In the genomic region with DNA sequence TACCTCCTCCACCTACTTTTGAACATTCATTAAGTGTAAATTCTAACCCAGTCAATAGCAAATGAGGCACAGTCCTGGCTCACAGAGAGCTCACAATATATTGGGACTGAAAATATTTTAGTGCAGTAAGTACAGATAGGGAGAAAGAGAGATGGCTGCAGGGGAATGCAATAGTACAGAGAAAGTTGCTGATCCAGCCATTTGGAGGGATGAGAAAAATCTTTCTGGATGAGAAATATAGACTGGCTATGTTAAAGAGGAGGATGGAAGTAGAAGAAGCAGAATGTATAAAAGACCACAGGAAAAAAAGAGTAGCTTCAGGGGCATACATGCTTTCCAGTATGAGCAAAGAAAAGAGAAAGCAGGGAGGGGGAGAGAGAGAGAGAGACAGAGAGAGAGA, we compare ENCODE assay signal across 39 cellular contexts. TPM values are rescaled to one million over a fixed set of nuclear protein-coding genes. Genes with fewer than 3 reads are reported as not detected.
"Had no signal": no experiment of that assay in that cellular context is flagged by ENCODE, and none has a peak within 500 bp of the region (broad histone marks: within the 10 kb centered on the region; RNA-seq: fewer than 3 reads in every experiment).

No MANE protein-coding gene starts in this region.

- H3K4me1 ChIP-seq: adrenal gland, ascending aorta, body of pancreas, breast epithelium had no signal

- FAIRE-seq: astrocyte, bronchial epithelial cell had no signal

- H3K27me3 ChIP-seq: adrenal gland, ascending aorta, body of pancreas, breast epithelium, cardiac muscle cell had no signal

- H3K36me3 ChIP-seq: adrenal gland, ascending aorta, breast epithelium, cardiac muscle cell had no signal

- H3K9me3 ChIP-seq: adrenal gland, ascending aorta, body of pancreas, breast epithelium had no signal

- H3K4me3 ChIP-seq: adrenal gland, ascending aorta, body of pancreas, breast epithelium, cardiac muscle cell had no signal

- H3K27ac ChIP-seq: adrenal gland, ascending aorta, body of pancreas, breast epithelium, cardiac muscle cell had no signal

- ATAC-seq: activated naive CD4-positive, alpha-beta T cell treated with anti-CD3 and anti-CD28 coated beads, Interleukin-2, amount 50 U/mL, for 72 hours; activated naive CD8-positive, alpha-beta T cell treated with anti-CD3 and anti-CD28 coated beads, Interleukin-2, amount 50 U/mL, for 24 hours; activated T-cell treated with anti-CD3 and anti-CD28 coated beads, Interleukin-2, amount 50 U/mL, for 4 hours; activated T-cell treated with anti-CD3 and anti-CD28 coated beads, Interleukin-2, amount 50 U/mL, for 72 hours; activated T-helper 17 cell treated with anti-CD3 and anti-CD28 coated beads, Interleukin-2, amount 50 U/mL, for 72 hours; body of pancreas had no signal

- DNase-seq: activated effector memory CD4-positive, alpha-beta T cell treated with anti-CD3 and anti-CD28 coated beads, Interleukin-2, amount 50 U/mL, for 16 hours; activated effector memory CD4-positive, alpha-beta T cell treated with Interleukin-2 at 50 U/mL for 16 hours; activated gamma-delta T cell; activated gamma-delta T cell treated with Interleukin-2 at 50 U/mL for 16 hours; activated naive CD4-positive, alpha-beta T cell; activated naive CD4-positive, alpha-beta T cell treated with anti-CD3 and anti-CD28 coated beads for 36 hours; activated naive CD4-positive, alpha-beta T cell treated with anti-CD3 and anti-CD28 coated beads, Interleukin-2, amount 10 ng/mL, durations not matched to agents 7 days and 5 days; activated naive CD4-positive, alpha-beta T cell treated with anti-CD3 and anti-CD28 coated beads, Interleukin-2, amount 50 U/mL, for 16 hours; activated naive CD4-positive, alpha-beta T cell treated with Interleukin-2 at 50 U/mL for 16 hours; activated naive CD8-positive, alpha-beta T cell treated with anti-CD3 and anti-CD28 coated beads for 36 hours; activated naive CD8-positive, alpha-beta T cell treated with anti-CD3 and anti-CD28 coated beads, Interleukin-2, amount 10 ng/mL, durations not matched to agents 7 days and 5 days; activated naive CD8-positive, alpha-beta T cell treated with anti-CD3 and anti-CD28 coated beads, Interleukin-2, amount 50 U/mL, for 24 hours; activated T-cell treated with anti-CD3 and anti-CD28 coated beads, Interleukin-2, amount 50 U/mL, for 1 hour; activated T-cell treated with anti-CD3 and anti-CD28 coated beads, Interleukin-2, amount 50 U/mL, for 24 hours; activated T-cell treated with anti-CD3 and anti-CD28 coated beads, Interleukin-2, amount 50 U/mL, for 4 hours; activated T-cell treated with anti-CD3 and anti-CD28 coated beads, Interleukin-2, amount 50 U/mL, for 48 hours; activated T-cell treated with anti-CD3 and anti-CD28 coated beads, Interleukin-2, amount 50 U/mL, for 72 hours; adrenal gland; amniotic stem cell; amygdala; anterior cingulate cortex; aorta; body of pancreas; caudate nucleus; central memory CD4-positive, alpha-beta T cell; cerebellar nuclear complex had no signal

RNA-seq across cellular contexts. Expression of gene OR52B6, which starts 3.6 kb away (rescaled TPM):
- total RNA-seq: activated naive CD4-positive, alpha-beta T cell treated with anti-CD3 and anti-CD28 coated beads for 36 hours; activated naive CD4-positive, alpha-beta T cell treated with anti-CD3 and anti-CD28 coated beads, Interleukin-2, amount 50 U/mL, for 72 hours; activated naive CD8-positive, alpha-beta T cell treated with anti-CD3 and anti-CD28 coated beads for 36 hours; activated naive CD8-positive, alpha-beta T cell treated with anti-CD3 and anti-CD28 coated beads, Interleukin-2, amount 10 ng/mL, durations not matched to agents 7 days and 5 days; activated T-cell treated with anti-CD3 and anti-CD28 coated beads, Interleukin-2, amount 50 U/mL, for 4 hours; activated T-cell treated with anti-CD3 and anti-CD28 coated beads, Interleukin-2, amount 50 U/mL, for 72 hours; activated T-helper 1 cell treated with anti-CD3 and anti-CD28 coated beads, Interleukin-12 subunit alpha, Interleukin-12 subunit beta, Interleukin-2, Interleukin-4 antibody, amounts not matched to agents 30 ng/mL and 10 ng/mL and 1 ng/mL, durations not matched to agents 14 hours and 24 hours and 36 hours; activated T-helper 17 cell treated with anti-CD3 and anti-CD28 coated beads, Interleukin-2, amount 50 U/mL, for 72 hours; activated T-helper 2 cell treated with anti-CD3 and anti-CD28 coated beads, Interferon-gamma antibody, Interleukin-2, Interleukin-4, amounts not matched to agents 10 μg/mL and 5 μg/mL and 100 μg/mL, durations not matched to agents 14 hours and 24 hours and 36 hours; adrenal gland; aorta; ascending aorta; astrocyte; body of pancreas; breast epithelium; bronchial epithelial cell; cardiac muscle cell; cardiac septum; cerebellum; chondrocyte had no signal
- polyA plus RNA-seq: adipose tissue, adrenal gland, aorta, cardiac muscle cell had no signal

RNA-seq across cellular contexts. Expression of gene OR52H1, which starts 28.8 kb away (rescaled TPM):
- total RNA-seq: activated naive CD4-positive, alpha-beta T cell treated with anti-CD3 and anti-CD28 coated beads for 36 hours; activated naive CD8-positive, alpha-beta T cell treated with anti-CD3 and anti-CD28 coated beads for 36 hours; activated naive CD8-positive, alpha-beta T cell treated with anti-CD3 and anti-CD28 coated beads, Interleukin-2, amount 10 ng/mL, durations not matched to agents 7 days and 5 days; activated T-cell treated with anti-CD3 and anti-CD28 coated beads, Interleukin-2, amount 50 U/mL, for 4 hours; activated T-cell treated with anti-CD3 and anti-CD28 coated beads, Interleukin-2, amount 50 U/mL, for 72 hours; activated T-helper 1 cell treated with anti-CD3 and anti-CD28 coated beads, Interleukin-12 subunit alpha, Interleukin-12 subunit beta, Interleukin-2, Interleukin-4 antibody, amounts not matched to agents 30 ng/mL and 10 ng/mL and 1 ng/mL, durations not matched to agents 14 hours and 24 hours and 36 hours; activated T-helper 2 cell treated with anti-CD3 and anti-CD28 coated beads, Interferon-gamma antibody, Interleukin-2, Interleukin-4, amounts not matched to agents 10 μg/mL and 5 μg/mL and 100 μg/mL, durations not matched to agents 14 hours and 24 hours and 36 hours; ascending aorta; astrocyte; bronchial epithelial cell; cardiac septum; chondrocyte had no signal
- polyA plus RNA-seq: adipose tissue, adrenal gland, aorta had no signal

RNA-seq across cellular contexts. Expression of gene TRIM34, which starts 47.7 kb away (rescaled TPM):
- total RNA-seq: ascending aorta had no signal
